ENCODE assay signal across 22 cellular contexts in genomic region chr3:189708375-189708774, GRCh38.
DNase-seq lines count a peak whose midpoint lies in the region; ATAC-seq, FAIRE-seq and TF ChIP-seq lines count a peak whose summit lies in the region.
"Had no signal": no experiment of that assay in that cellular context is flagged by ENCODE, and none has a peak within 500 bp of the region (broad histone marks: within the 10 kb centered on the region; RNA-seq: fewer than 3 reads in every experiment).

No MANE protein-coding gene starts in this region.

- H3K4me3 ChIP-seq in KMS-11 (IDR thresholded peaks at IDR 0.05; ENCODE audit: insufficient read depth, low read depth, low read length) (no peak overlapping the region), Panc1 (ENCODE audit: low read depth in 2 of 2, low read length in 2 of 2) (no peak overlapping the region)
- H3K4me3 ChIP-seq: SK-N-MC had no signal

- DNase-seq in D721Med (ENCODE audit: insufficient read length, low spot score) (no peak), Panc1 (ENCODE audit: low read depth, low spot score) (no peak), myocyte (ENCODE audit: low read depth) (peak; percentile 75), GM10266 (ENCODE audit: extremely low spot score) (no peak), UCSD-AML1 (lab: John Stamatoyannopoulos, UW; ENCODE audit: unreplicated experiment) (no peak), HUDEP-2 (lab: John Stamatoyannopoulos, UW; ENCODE audit: unreplicated experiment in 76 of 76) (no peak), nucleus accumbens (lab: John Stamatoyannopoulos, UW) (no peak)
- DNase-seq: 8988T, ACHN, BE2C, Calu3, Karpas-422, MV-4-11, NCI-H2029, NCI-H446 treated with DMSO at 0.1 percent for 48 hours, NCI-H526, NCI-H82, SHP77 treated with DMSO at 0.1 percent for 48 hours, SW 1271 had no signal

- H3K36me3 ChIP-seq in KMS-11 (ENCODE audit: insufficient read depth) (no peaks in the 10 kb centered on the region), Panc1 (ENCODE audit: control insufficient read depth, insufficient read depth, low read length) (no peaks in the 10 kb centered on the region)
- H3K36me3 ChIP-seq: BE2C had no signal

- H3K27me3 ChIP-seq in KMS-11 (ENCODE audit: insufficient read depth, low read depth), result no peaks in the 10 kb centered on the region
- H3K27me3 ChIP-seq in Panc1 (ENCODE audit: control insufficient read depth, insufficient read depth, low read length), result no peaks in the 10 kb centered on the region
- H3K27me3 ChIP-seq: BE2C had no signal

- H3K4me1 ChIP-seq in KMS-11 (ENCODE audit: low read depth, poor library complexity, severe bottlenecking), result peaks cover 37% of the 10 kb centered on the region
- H3K4me1 ChIP-seq in Panc1 (ENCODE audit: control insufficient read depth, insufficient read depth, low read length), result no peaks in the 10 kb centered on the region
- H3K4me1 ChIP-seq: BE2C had no signal

- TF ChIP-seq CTCF in D721Med (IDR thresholded peaks at IDR 0.05; ENCODE audit: insufficient read depth, missing control alignments) (no peak), KMS-11 (conservative IDR thresholded peaks at IDR 0.05; ENCODE audit: low read depth, low read length) (no peak), Panc1 (IDR thresholded peaks at IDR 0.05) (no peak), GM10266 (IDR thresholded peaks at IDR 0.05; ENCODE audit: control insufficient read depth, insufficient read depth, low read depth, missing control alignments) (no peak)

- no TSS peak for BruUV-seq in Panc1 (replicated peaks; lab: Mats Ljungman, UMichigan)

- CTCF ChIA-PET in Panc1 (lab: Charles Lee), result no interaction called here

- H3K27ac ChIP-seq in KMS-11 (no peak overlapping the region), Panc1 (ENCODE audit: low read length) (peak overlapping the region; percentile 0; the same call in 1 of the 2 replicates)

- peak; percentile 11 for FAIRE-seq in D721Med (lab: Jason Lieb, UNC)

- POLR2A ChIA-PET in Panc1 (lab: Charles Lee), result no interaction called here

- intact Hi-C loops in Panc1 (cut with micrococcal nuclease; ENCODE audit: unreplicated experiment), result no loop called here

- no peak overlapping the region for H3K9ac ChIP-seq in KMS-11

- H3K9me3 ChIP-seq in Panc1 (ENCODE audit: control insufficient read depth, insufficient read depth, low read depth, low read length), result no peaks in the 10 kb centered on the region
- H3K9me3 ChIP-seq: BE2C had no signal

- H3K79me2 ChIP-seq in KMS-11 (ENCODE audit: insufficient read depth, low read depth), result no peaks in the 10 kb centered on the region

- no peak for ATAC-seq in Panc1
- ATAC-seq: HCT116 had no signal

- H4K20me1 ChIP-seq in KMS-11 (ENCODE audit: insufficient read depth), result no peaks in the 10 kb centered on the region

- no peak overlapping the region for H3K4me2 ChIP-seq in KMS-11

- in situ Hi-C loops in Panc1 (cut with HindIII; ENCODE audit: low pct_unique_long_range_greater_than_20kb, low sequenced_read_pairs), result no loop called here

- peak overlapping the region; percentile 31; the same call in 1 of the 2 replicates for H2AFZ ChIP-seq in KMS-11 (ENCODE audit: low read depth)
